ENCODE assay signal across 30 cellular contexts in the genomic region with DNA sequence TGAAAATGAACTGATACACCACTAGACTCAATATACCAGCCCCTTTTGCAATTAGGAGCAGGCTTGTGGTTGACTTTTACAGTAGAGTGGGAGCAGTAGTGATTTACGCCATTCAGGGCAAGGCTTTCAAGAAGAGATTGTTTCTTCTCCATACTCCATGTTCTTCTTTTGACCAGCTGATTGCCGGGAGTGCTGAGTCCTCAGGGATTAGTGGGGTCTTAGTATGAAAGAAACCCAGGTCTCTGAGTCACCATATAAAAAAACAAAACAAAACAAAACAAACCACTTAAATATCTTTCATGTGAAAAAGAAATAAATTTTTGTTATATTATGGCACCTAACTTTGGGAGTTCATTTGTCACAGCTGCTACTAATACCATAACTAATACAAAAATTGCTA.
"Had no signal": no experiment of that assay in that cellular context is flagged by ENCODE, and none has a peak within 500 bp of the region (broad histone marks: within the 10 kb centered on the region; RNA-seq: fewer than 3 reads in every experiment).

No MANE protein-coding gene starts in this region.

- H3K27me3 Mint-ChIP-seq: central memory CD8-positive, alpha-beta T cell; memory B cell; T-helper 17 cell had no signal

- H3K4me3 Mint-ChIP-seq: activated CD4-positive, alpha-beta T cell treated with anti-CD3 and anti-CD28 coated beads, Interleukin-2, amount 10 ng/mL, durations not matched to agents 7 days and 5 days; activated CD8-positive, alpha-beta memory T cell treated with anti-CD3 and anti-CD28 coated beads, Interleukin-2, amount 10 ng/mL, durations not matched to agents 7 days and 5 days; activated CD8-positive, alpha-beta T cell treated with anti-CD3 and anti-CD28 coated beads, Interleukin-2, amount 10 ng/mL, durations not matched to agents 7 days and 5 days; activated naive CD4-positive, alpha-beta T cell treated with anti-CD3 and anti-CD28 coated beads, Interleukin-2, amount 10 ng/mL, durations not matched to agents 7 days and 5 days; activated naive CD8-positive, alpha-beta T cell treated with anti-CD3 and anti-CD28 coated beads, Interleukin-2, amount 10 ng/mL, durations not matched to agents 7 days and 5 days; central memory CD8-positive, alpha-beta T cell; immature natural killer cell; memory B cell; natural killer cell; neural progenitor cell; stimulated activated effector memory CD8-positive, alpha-beta T cell treated with anti-CD3 and anti-CD28 coated beads, Interleukin-12 subunit alpha, Interleukin-12 subunit beta, amount 100 ng/mL, for 72 hours; stimulated activated naive CD8-positive, alpha-beta T cell treated with anti-CD3 and anti-CD28 coated beads, Interleukin-15, Interleukin-2, amounts not matched to agents 100 ng/mL and 50 ng/mL, for 24 hours; T-helper 17 cell; WTC11 had no signal

- H3K27me3 ChIP-seq: colonic mucosa, neural progenitor cell, uterus had no signal

- H3K9me3 Mint-ChIP-seq: activated naive CD4-positive, alpha-beta T cell treated with anti-CD3 and anti-CD28 coated beads, Interleukin-2, amount 10 ng/mL, durations not matched to agents 7 days and 5 days; central memory CD8-positive, alpha-beta T cell; immature natural killer cell; neural progenitor cell; stimulated activated effector memory CD8-positive, alpha-beta T cell treated with anti-CD3 and anti-CD28 coated beads, Interleukin-12 subunit alpha, Interleukin-12 subunit beta, amount 100 ng/mL, for 72 hours had no signal

- DNase-seq: activated CD4-positive, alpha-beta T cell treated with anti-CD3 and anti-CD28 coated beads for 1 hour; activated CD4-positive, alpha-beta T cell treated with anti-CD3 and anti-CD28 coated beads, Interleukin-2, amount 10 ng/mL, durations not matched to agents 7 days and 5 days; activated CD8-positive, alpha-beta memory T cell treated with anti-CD3 and anti-CD28 coated beads, Interleukin-2, amount 10 ng/mL, durations not matched to agents 7 days and 5 days; activated CD8-positive, alpha-beta T cell treated with anti-CD3 and anti-CD28 coated beads, Interleukin-2, amount 10 ng/mL, durations not matched to agents 7 days and 5 days; activated effector memory CD4-positive, alpha-beta T cell treated with Interleukin-2 at 50 U/mL for 16 hours; activated naive CD4-positive, alpha-beta T cell treated with anti-CD3 and anti-CD28 coated beads, Interleukin-2, amount 10 ng/mL, durations not matched to agents 7 days and 5 days; activated naive CD8-positive, alpha-beta T cell treated with anti-CD3 and anti-CD28 coated beads, Interleukin-2, amount 10 ng/mL, durations not matched to agents 7 days and 5 days; activated T-cell treated with anti-CD3 and anti-CD28 coated beads for 4 hours; amniotic stem cell; colonic mucosa; dorsolateral prefrontal cortex; effector memory CD4-positive, alpha-beta T cell; foreskin fibroblast; head of caudate nucleus; hippocampal formation; immature natural killer cell; natural killer cell; occipital lobe; stimulated activated CD4-positive, alpha-beta T cell treated with anti-CD3 and anti-CD28 coated beads, Interleukin-4, amount 100 ng/mL, for 24 hours; T-helper 17 cell; T1000; trophoblast cell; uterus had no signal

- H3K27ac Mint-ChIP-seq: activated CD4-positive, alpha-beta T cell treated with anti-CD3 and anti-CD28 coated beads, Interleukin-2, amount 10 ng/mL, durations not matched to agents 7 days and 5 days; activated CD8-positive, alpha-beta memory T cell treated with anti-CD3 and anti-CD28 coated beads, Interleukin-2, amount 10 ng/mL, durations not matched to agents 7 days and 5 days; activated CD8-positive, alpha-beta T cell treated with anti-CD3 and anti-CD28 coated beads, Interleukin-2, amount 10 ng/mL, durations not matched to agents 7 days and 5 days; activated naive CD4-positive, alpha-beta T cell treated with anti-CD3 and anti-CD28 coated beads, Interleukin-2, amount 10 ng/mL, durations not matched to agents 7 days and 5 days; activated naive CD8-positive, alpha-beta T cell treated with anti-CD3 and anti-CD28 coated beads, Interleukin-2, amount 10 ng/mL, durations not matched to agents 7 days and 5 days; immature natural killer cell; memory B cell; natural killer cell; neural progenitor cell; stimulated activated effector memory CD8-positive, alpha-beta T cell treated with anti-CD3 and anti-CD28 coated beads, Interleukin-12 subunit alpha, Interleukin-12 subunit beta, amount 100 ng/mL, for 72 hours; stimulated activated naive CD8-positive, alpha-beta T cell treated with anti-CD3 and anti-CD28 coated beads, Interleukin-15, Interleukin-2, amounts not matched to agents 100 ng/mL and 50 ng/mL, for 24 hours; T-helper 17 cell; WTC11 had no signal

- H3K4me1 Mint-ChIP-seq: activated CD4-positive, alpha-beta T cell treated with anti-CD3 and anti-CD28 coated beads, Interleukin-2, amount 10 ng/mL, durations not matched to agents 7 days and 5 days; activated CD8-positive, alpha-beta memory T cell treated with anti-CD3 and anti-CD28 coated beads, Interleukin-2, amount 10 ng/mL, durations not matched to agents 7 days and 5 days; activated naive CD4-positive, alpha-beta T cell treated with anti-CD3 and anti-CD28 coated beads, Interleukin-2, amount 10 ng/mL, durations not matched to agents 7 days and 5 days; activated naive CD8-positive, alpha-beta T cell treated with anti-CD3 and anti-CD28 coated beads, Interleukin-2, amount 10 ng/mL, durations not matched to agents 7 days and 5 days; central memory CD8-positive, alpha-beta T cell; memory B cell; natural killer cell; stimulated activated effector memory CD8-positive, alpha-beta T cell treated with anti-CD3 and anti-CD28 coated beads, Interleukin-12 subunit alpha, Interleukin-12 subunit beta, amount 100 ng/mL, for 72 hours; T-helper 17 cell had no signal

- H3K36me3 Mint-ChIP-seq: activated CD8-positive, alpha-beta memory T cell treated with anti-CD3 and anti-CD28 coated beads, Interleukin-2, amount 10 ng/mL, durations not matched to agents 7 days and 5 days; activated naive CD4-positive, alpha-beta T cell treated with anti-CD3 and anti-CD28 coated beads, Interleukin-2, amount 10 ng/mL, durations not matched to agents 7 days and 5 days; natural killer cell; neural progenitor cell; stimulated activated effector memory CD8-positive, alpha-beta T cell treated with anti-CD3 and anti-CD28 coated beads, Interleukin-12 subunit alpha, Interleukin-12 subunit beta, amount 100 ng/mL, for 72 hours; WTC11 had no signal

- H3K9me3 ChIP-seq: colonic mucosa, thoracic aorta, uterus had no signal

- H3K36me3 ChIP-seq: colonic mucosa, neural progenitor cell, thoracic aorta, uterus had no signal

- H3K4me3 ChIP-seq: colonic mucosa, dorsolateral prefrontal cortex, neural progenitor cell, thoracic aorta, uterus had no signal
